In the genomic region with DNA sequence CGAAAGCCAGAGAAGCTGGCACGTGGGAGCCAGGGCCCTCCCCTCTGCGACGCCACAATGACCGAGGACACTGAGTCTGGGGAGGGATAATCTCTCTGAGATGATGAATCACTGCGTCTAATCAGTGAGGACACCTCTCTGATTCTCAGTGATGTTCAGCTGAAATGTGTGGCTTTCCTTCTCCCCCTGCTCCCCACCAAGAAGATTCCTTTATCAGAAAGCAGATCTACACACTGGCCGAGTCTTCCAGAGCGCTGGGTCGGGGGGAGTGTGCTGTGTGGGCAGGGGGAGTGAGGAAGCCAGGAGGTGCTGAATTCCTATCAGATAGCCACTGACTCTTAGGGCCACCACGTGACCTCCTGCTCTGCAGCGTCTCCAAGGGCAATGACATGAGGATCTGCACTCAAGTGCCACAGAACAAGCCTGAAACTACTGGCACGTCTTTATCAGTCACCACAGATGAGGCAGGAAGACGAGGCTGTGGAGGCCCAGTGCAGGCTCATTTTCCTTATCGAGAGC, we compare ENCODE assay signal across 21 cellular contexts.
DNase-seq lines count a peak whose midpoint lies in the region; ATAC-seq and TF ChIP-seq lines count a peak whose summit lies in the region.
"Had no signal": no experiment of that assay in that cellular context is flagged by ENCODE, and none has a peak within 500 bp of the region (broad histone marks: within the 10 kb centered on the region; RNA-seq: fewer than 3 reads in every experiment).

No MANE protein-coding gene starts in this region.

- no peak overlapping the region for H4K8ac ChIP-seq in IMR-90 (ENCODE audit: low read depth in 2 of 2, low read length in 2 of 2)

- in situ Hi-C loops in IMR-90 (cut with MboI; ENCODE audit: low sequenced_read_pairs): no loop called here

- H2AK9ac ChIP-seq in IMR-90 (replicated peaks; ENCODE audit: low read depth, low read length, poor library complexity): no peak overlapping the region

- no peak overlapping the region for H4K5ac ChIP-seq in IMR-90 (ENCODE audit: low read depth, low read length)

- intact Hi-C loops in IMR-90 (cut with micrococcal nuclease) (no loop called here), heart right ventricle (cut with DNase I) (no loop called here)

- no peaks in the 10 kb centered on the region for H3K9me3 Mint-ChIP-seq in nephron progenitor cell
- H3K9me3 Mint-ChIP-seq: CD8-positive, alpha-beta T cell; HFFc6 had no signal

- no peak overlapping the region for H2BK15ac ChIP-seq in IMR-90 (ENCODE audit: low read depth, low read length)

- H3K27ac ChIP-seq in IMR-90 (ENCODE audit: insufficient read depth, low read length) (no peak overlapping the region), heart right ventricle (peak overlapping the region in 5 of 10 donors; percentile 29 to 72 (median 51))
- H3K27ac ChIP-seq: HL-60, neutrophil, upper lobe of right lung had no signal

- no TSS peak for BruUV-seq in IMR-90 (replicated peaks; lab: Mats Ljungman, UMichigan)

- H3K4me1 ChIP-seq in IMR-90 (ENCODE audit: control insufficient read depth, insufficient read depth, low read length): peaks cover 10% of the 10 kb centered on the region
- H3K4me1 ChIP-seq in heart right ventricle: peaks cover 9 to 70% (median 21%) of the 10 kb centered on the region in 9 donors
- H3K4me1 ChIP-seq: upper lobe of right lung had no signal

- H3K4me3 ChIP-seq in IMR-90 (ENCODE audit: insufficient read depth, low read depth, low read length) (no peak overlapping the region), heart right ventricle (no peak overlapping the region)
- H3K4me3 ChIP-seq: upper lobe of right lung had no signal

- H2BK5ac ChIP-seq in IMR-90 (ENCODE audit: low read depth, low read length, poor library complexity, severe bottlenecking): no peak overlapping the region

- no peaks in the 10 kb centered on the region for H3K36me3 Mint-ChIP-seq in nephron progenitor cell (ENCODE audit: low read depth)

- no peak overlapping the region for H3K4ac ChIP-seq in IMR-90 (ENCODE audit: low read depth, low read length)

- CTCF ChIA-PET in IMR-90 (lab: Yijun Ruan, JAX): no interaction called here

- H3K36me3 ChIP-seq in IMR-90 (ENCODE audit: control insufficient read depth, insufficient read depth, low read length) (no peaks in the 10 kb centered on the region), heart right ventricle (peaks cover 0 to 14% (median 0%) of the 10 kb centered on the region in 9 donors)
- H3K36me3 ChIP-seq: upper lobe of right lung had no signal

- H3K27me3 ChIP-seq in IMR-90 (ENCODE audit: control insufficient read depth, insufficient read depth, low read length): no peaks in the 10 kb centered on the region
- H3K27me3 ChIP-seq in heart right ventricle: no peaks in the 10 kb centered on the region
- H3K27me3 ChIP-seq: neutrophil, upper lobe of right lung had no signal

- H3K9me3 ChIP-seq in IMR-90 (ENCODE audit: control insufficient read depth, insufficient read depth, low read length) (no peaks in the 10 kb centered on the region), heart right ventricle (no peaks in the 10 kb centered on the region)
- H3K9me3 ChIP-seq: neutrophil, upper lobe of right lung had no signal

- no peak overlapping the region for H3K18ac ChIP-seq in IMR-90 (ENCODE audit: low read depth, low read length)

- DNase-seq in IMR-90 (no peak), UCSD-AML1 (lab: John Stamatoyannopoulos, UW; ENCODE audit: unreplicated experiment) (peak; percentile 23), heart right ventricle (no peak), nephron progenitor cell (peak; percentile 34), T-helper 1 cell (no peak), 8988T (no peak)
- DNase-seq: activated CD4-positive, alpha-beta T cell treated with anti-CD3 and anti-CD28 coated beads, Interleukin-2, amount 50 U/mL, for 48 hours; activated naive CD4-positive, alpha-beta T cell treated with Interleukin-2 at 50 U/mL for 16 hours; activated T-cell treated with anti-CD3 and anti-CD28 coated beads, Interleukin-2, amount 50 U/mL, for 1 hour; CD8-positive, alpha-beta T cell; DMS53; foreskin melanocyte; HFFc6; NCI-H187 treated with DMSO at 0.1 percent for 48 hours; NCI-H446 treated with DMSO at 0.1 percent for 48 hours; stimulated activated CD8-positive, alpha-beta memory T cell treated with anti-CD3 and anti-CD28 coated beads, Interleukin-4, amount 100 ng/mL, for 48 hours; upper lobe of right lung had no signal

- peaks cover 93% of the 10 kb centered on the region for H3K4me1 Mint-ChIP-seq in nephron progenitor cell

- H3K56ac ChIP-seq in IMR-90 (ENCODE audit: extremely low read depth, insufficient read depth, low read length): no peak overlapping the region

- H3K79me1 ChIP-seq in IMR-90 (ENCODE audit: low read depth in 1 of 2, low read length in 2 of 2): no peaks in the 10 kb centered on the region

- no peaks in the 10 kb centered on the region for H4K20me1 ChIP-seq in IMR-90 (ENCODE audit: insufficient read depth, low read length)

- no peaks in the 10 kb centered on the region; the same call in 1 of the 2 replicates for H3K9me1 ChIP-seq in IMR-90 (ENCODE audit: insufficient read depth, low read length)

- no peak overlapping the region for H2BK120ac ChIP-seq in IMR-90 (ENCODE audit: low read depth, low read length)

- peak overlapping the region; percentile 55 for H3K4me3 Mint-ChIP-seq in nephron progenitor cell
- H3K4me3 Mint-ChIP-seq: CD8-positive, alpha-beta T cell; HFFc6 had no signal

- no peak overlapping the region for H2AFZ ChIP-seq in IMR-90 (replicated peaks; ENCODE audit: low read length, poor library complexity)

- WGBS in IMR-90 (ENCODE audit: extremely low coverage in 2 of 2, insufficient read length in 1 of 2), 2 experiments: 65% methylated on average over 7 of the region's 14 CpGs; no CpG with 5 or more reads in 1 of the 2 experiments
- 40 to 54% methylated on average over 14 of the region's 14 CpGs for WGBS in heart right ventricle, 2 donors

- TF ChIP-seq POLR2A in IMR-90 (IDR thresholded peaks at IDR 0.05; ENCODE audit: low read depth, low read length): no peak

- H2AK5ac ChIP-seq in IMR-90 (ENCODE audit: low read depth, low read length): no peak overlapping the region

- dilution Hi-C loops in IMR-90 (cut with HindIII; ENCODE audit: low sequenced_read_pairs, unreplicated experiment): no loop called here

- no peak overlapping the region for H2BK20ac ChIP-seq in IMR-90 (ENCODE audit: low read depth, low read length)

- POLR2A ChIA-PET in IMR-90 (lab: Charles Lee; ENCODE audit: unreplicated experiment): no interaction called here

- peak overlapping the region; percentile 39 for H3K27ac Mint-ChIP-seq in nephron progenitor cell
- H3K27ac Mint-ChIP-seq: CD8-positive, alpha-beta T cell; HFFc6 had no signal

- TF ChIP-seq RAD21 in IMR-90 (IDR thresholded peaks at IDR 0.05; ENCODE audit: low read length): no peak

- ATAC-seq in IMR-90 (ENCODE audit: low read depth) (no peak), heart right ventricle (peak in 5 of 8 donors; percentile 14 to 57 (median 28)), HG03097 (IDR thresholded peaks at IDR 0.05; ENCODE audit: low FRiP score, unreplicated experiment) (no peak), HG03442 (IDR thresholded peaks at IDR 0.05; ENCODE audit: unreplicated experiment) (no peak)
- ATAC-seq: CD8-positive, alpha-beta T cell; upper lobe of right lung had no signal

- H3K9ac ChIP-seq in IMR-90 (ENCODE audit: low read depth, low read length): no peak overlapping the region

- H3K4me2 ChIP-seq in IMR-90 (ENCODE audit: low read depth, low read length): no peak overlapping the region

- TF ChIP-seq CTCF in IMR-90 (conservative IDR thresholded peaks at IDR 0.05; ENCODE audit: low read depth, low read length) (no peak), heart right ventricle (IDR thresholded peaks at IDR 0.05) (no peak), nephron progenitor cell (IDR thresholded peaks at IDR 0.05) (no peak)

- no peaks in the 10 kb centered on the region for H3K27me3 Mint-ChIP-seq in nephron progenitor cell (ENCODE audit: low read depth, poor library complexity)

- no peak overlapping the region for H4K91ac ChIP-seq in IMR-90 (ENCODE audit: insufficient read depth, low read depth, low read length)

- no peak overlapping the region for H3K14ac ChIP-seq in IMR-90 (replicated peaks; ENCODE audit: low read depth, low read length)

- H3K23ac ChIP-seq in IMR-90 (ENCODE audit: low read depth, low read length): no peak overlapping the region

TF ChIP-seq in IMR-90, 13 proteins besides CTCF, POLR2A, EP300 and RAD21:
- TF ChIP-seq RCOR1 (IDR thresholded peaks at IDR 0.05; ENCODE audit: insufficient replicate concordance, low read length): no peak
- TF ChIP-seq, protein P1, sequence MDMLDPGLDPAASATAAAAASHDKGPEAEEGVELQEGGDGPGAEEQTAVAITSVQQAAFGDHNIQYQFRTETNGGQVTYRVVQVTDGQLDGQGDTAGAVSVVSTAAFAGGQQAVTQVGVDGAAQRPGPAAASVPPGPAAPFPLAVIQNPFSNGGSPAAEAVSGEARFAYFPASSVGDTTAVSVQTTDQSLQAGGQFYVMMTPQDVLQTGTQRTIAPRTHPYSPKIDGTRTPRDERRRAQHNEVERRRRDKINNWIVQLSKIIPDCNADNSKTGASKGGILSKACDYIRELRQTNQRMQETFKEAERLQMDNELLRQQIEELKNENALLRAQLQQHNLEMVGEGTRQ (IDR thresholded peaks at IDR 0.05; ENCODE audit: low read depth, low read length): peak; percentile 27; the same call in 1 of the 2 replicates

Comparison
In these comparisons a context has a peak if more than half of its experiments do, and no peak if none do; other contexts are left out.
1. ATAC-seq: peak in heart right ventricle (5 of 8); none in IMR-90 (single experiment), HG03097 (single experiment) and HG03442 (single experiment).
2. DNase-seq: peak in UCSD-AML1 (single experiment) and nephron progenitor cell (single experiment); none in IMR-90 (single experiment), heart right ventricle (0 of 2), T-helper 1 cell (0 of 5) and 8988T (single experiment).